8 cellular contexts compared by ENCODE assay signal in the genomic region with DNA sequence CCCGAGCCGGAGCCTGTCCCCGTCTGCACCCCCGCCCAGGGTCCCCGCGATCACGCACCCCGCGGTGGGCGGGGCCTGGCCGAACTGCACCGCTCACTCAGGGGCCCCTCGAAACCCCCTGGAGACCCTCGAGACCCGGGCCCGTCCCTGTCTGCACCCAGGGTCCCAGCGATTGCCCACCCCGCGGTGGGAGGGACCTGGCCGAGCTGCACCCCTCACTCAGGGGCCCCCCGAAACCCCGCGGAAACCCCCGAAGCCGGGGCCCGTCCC. TPM values are rescaled to one million over a fixed set of nuclear protein-coding genes. Genes with fewer than 3 reads are reported as not detected.
DNase-seq lines count a peak whose midpoint lies in the region; ATAC-seq and TF ChIP-seq lines count a peak whose summit lies in the region.

No MANE protein-coding gene starts in this region.

- H3K4me3 ChIP-seq in NB4 (ENCODE audit: low read depth, low read length) (peak overlapping the region; percentile 62), esophagus (ENCODE audit: low read depth in 1 of 2, low read length in 2 of 2) (peak overlapping the region; percentile 89 to 95), ovary (peak overlapping the region; percentile 70)

- H3K36me3 ChIP-seq in esophagus (ENCODE audit: control insufficient read depth in 2 of 2, insufficient read depth in 2 of 2, low read length in 1 of 2): no peaks in the 10 kb centered on the region
- H3K36me3 ChIP-seq in ovary: no peaks in the 10 kb centered on the region

- TF ChIP-seq EP300 in ovary (IDR thresholded peaks at IDR 0.05): no peak

- H3K4me1 ChIP-seq in esophagus (ENCODE audit: control insufficient read depth in 2 of 2, insufficient read depth in 2 of 2, low read length in 1 of 2) (peaks cover 0 to 7% of the 10 kb centered on the region in 2 donors), ovary (ENCODE audit: insufficient read depth) (peaks cover 4% of the 10 kb centered on the region)

- no peak for DNase-seq in NB4 (ENCODE audit: low read depth)
- peak in 2 of 5 donors; percentile 53 to 55 for DNase-seq in ovary
- no peak for DNase-seq in HK-2 (ENCODE audit: unreplicated experiment)
- DNase-seq in NCI-H187 (lab: John Stamatoyannopoulos, UW): no peak

- intact Hi-C loops in ovary (cut with DNase I): no loop called here

- H3K9me3 ChIP-seq in esophagus (ENCODE audit: control insufficient read depth in 2 of 2, insufficient read depth in 1 of 2, low read depth in 1 of 2, low read length in 1 of 2) (no peaks in the 10 kb centered on the region), ovary (no peaks in the 10 kb centered on the region)

- 1 to 2% methylated on average over 14 to 26 of the region's 26 CpGs for WGBS in esophagus, 2 donors
- 0 to 1% (median 0%) methylated on average over 15 to 26 of the region's 26 CpGs for WGBS in ovary, 3 donors

- TF ChIP-seq CTCF in NB4 (IDR thresholded peaks at IDR 0.05; ENCODE audit: low read depth, low read length) (no peak), ovary (IDR thresholded peaks at IDR 0.05) (no peak)

- H3K27me3 ChIP-seq in esophagus (ENCODE audit: control insufficient read depth in 1 of 2, insufficient read depth in 2 of 2, low read length in 2 of 2) (no peaks in the 10 kb centered on the region), ovary (no peaks in the 10 kb centered on the region)

- TF ChIP-seq POLR2A in NB4 (IDR thresholded peaks at IDR 0.05; ENCODE audit: extremely low read depth, insufficient read length) (no peak), ovary (IDR thresholded peaks at IDR 0.05) (no peak)

- H3K27ac ChIP-seq in esophagus (ENCODE audit: low read depth in 2 of 2, low read length in 1 of 2): peak overlapping the region in 1 of 2 donors; percentile 83
- peak overlapping the region in 1 of 2 donors; percentile 16 for H3K27ac ChIP-seq in ovary

- peak; percentile 25 for ATAC-seq in GM21381 (IDR thresholded peaks at IDR 0.05; ENCODE audit: unreplicated experiment)
- no peak for ATAC-seq in GM19455 (IDR thresholded peaks at IDR 0.05; ENCODE audit: unreplicated experiment)
- ATAC-seq in HG03457 (IDR thresholded peaks at IDR 0.05; ENCODE audit: unreplicated experiment): no peak

RNA-seq across cellular contexts. Expression of a gene that starts 0.5 kb away (rescaled TPM):
- polyA plus RNA-seq in esophagus (10 to 100 TPM; 23.2 to 32.3 TPM), ovary (10 to 100 TPM; 15.3 to 17.4 TPM)
- total RNA-seq in ovary: 10 to 100 TPM in 6 of 7 donors, 1 to 10 TPM in 1; 8.0 to 40.9 (median 25.6) TPM

RNA-seq across cellular contexts. Expression of a gene that starts 19.7 kb away (rescaled TPM):
- 10 to 100 TPM; 37.6 to 62.6 TPM for polyA plus RNA-seq in esophagus
- total RNA-seq in ovary: 100 to 1,000 TPM in 2 of 7 donors, 10 to 100 TPM in 5; 47.0 to 414 (median 73.9) TPM
- polyA plus RNA-seq in ovary: 100 to 1,000 TPM in 1 of 2 donors, 10 to 100 TPM in 1; 17.8 to 120 TPM

RNA-seq across cellular contexts. Expression of a gene that starts 28.9 kb away (rescaled TPM):
- polyA plus RNA-seq in esophagus: 10 to 100 TPM; 52.0 to 86.8 TPM
- total RNA-seq in ovary: 10 to 100 TPM; 19.3 to 72.3 (median 61.6) TPM
- 10 to 100 TPM in 1 of 2 donors, 1 to 10 TPM in 1; 2.7 to 46.1 TPM for polyA plus RNA-seq in ovary
